Comparison of ENCODE assay signal across 8 cellular contexts in genomic region chr2:242085941-242086621, GRCh38.
DNase-seq lines count a peak whose midpoint lies in the region; ATAC-seq, FAIRE-seq and TF ChIP-seq lines count a peak whose summit lies in the region.

No MANE protein-coding gene starts in this region.

- DNase-seq in AG20443 (ENCODE audit: low spot score) = peak; percentile 33
- no peak for DNase-seq in RWPE1 (ENCODE audit: low spot score)
- peak; percentile 83 for DNase-seq in fibroblast of peridontal ligament (ENCODE audit: extremely low read depth)
- DNase-seq in smooth muscle cell of the brain vasculature (ENCODE audit: low read depth, low spot score) = peak; percentile 37
- DNase-seq in NCI-H1417 treated with DMSO at 0.1 percent for 48 hours (lab: John Stamatoyannopoulos, UW) = no peak
- no peak for DNase-seq in RCC 7860 (ENCODE audit: low spot score)
- no peak for DNase-seq in HPDE6-E6E7 (ENCODE audit: extremely low spot score)

- ATAC-seq in GM21390 (IDR thresholded peaks at IDR 0.05; ENCODE audit: unreplicated experiment) = peak; percentile 26

- peak overlapping the region; percentile 50 for H3K27ac ChIP-seq in RWPE1

- CTCF ChIA-PET in RWPE1 (lab: Yijun Ruan, JAX) = no interaction called here

- no peak for FAIRE-seq in RCC 7860 (lab: Jason Lieb, UNC)

- no peak for TF ChIP-seq CTCF in RWPE1 (conservative IDR thresholded peaks at IDR 0.05; ENCODE audit: low read depth)

- POLR2A ChIA-PET in RWPE1 (lab: Yijun Ruan, JAX; ENCODE audit: low non-redundant PET) = no interaction called here

Comparison
In these comparisons a context has a peak if more than half of its experiments do, and no peak if none do; other contexts are left out.
1. DNase-seq: peak in AG20443 (single experiment), fibroblast of peridontal ligament (single experiment) and smooth muscle cell of the brain vasculature (single experiment); none in RWPE1 (single experiment), NCI-H1417 treated with DMSO at 0.1 percent for 48 hours (single experiment), RCC 7860 (single experiment) and HPDE6-E6E7 (single experiment).